1 cellular context compared by ENCODE assay signal in genomic region chr1:117546467-117546866, GRCh38.
TF ChIP-seq lines count a peak whose summit lies in the region.

No MANE protein-coding gene starts in this region.

TF ChIP-seq in liver, 16 proteins besides CTCF, POLR2A, EP300 and RAD21 (continued from another document):
- TF ChIP-seq REST (IDR thresholded peaks at IDR 0.05) (peak; percentile 22), RXRA (IDR thresholded peaks at IDR 0.05) (peak in 1 of 2 donors; percentile 20), ATF3 (IDR thresholded peaks at IDR 0.05) (no peak), HNF4G (IDR thresholded peaks at IDR 0.05) (peak; percentile 66), MAX (IDR thresholded peaks at IDR 0.05) (no peak), HNF4A (conservative IDR thresholded peaks at IDR 0.05) (peak; percentile 89 to 92), SP1 (IDR thresholded peaks at IDR 0.05) (peak; percentile 65)
